In the genomic region with DNA sequence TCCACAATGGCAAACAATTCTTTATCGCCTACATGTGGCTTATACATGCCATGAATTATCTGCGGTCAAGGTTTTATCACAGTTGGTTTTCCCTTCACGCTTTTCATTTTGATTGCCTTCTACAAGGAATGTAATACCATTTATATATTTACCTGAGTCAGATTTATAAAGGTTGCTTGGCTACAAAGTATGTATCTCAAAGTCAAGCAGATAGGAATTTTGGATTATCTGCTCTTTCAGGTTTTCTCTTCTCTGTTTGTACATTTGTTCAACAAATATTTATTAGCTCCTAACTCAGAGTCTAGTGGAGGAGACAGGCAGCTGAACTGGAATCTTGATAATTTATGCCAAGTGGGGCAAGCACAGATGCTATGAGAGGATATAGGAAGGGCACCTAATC, we compare ENCODE assay signal across 11 cellular contexts. TPM values are rescaled to one million over a fixed set of nuclear protein-coding genes. Genes with fewer than 3 reads are reported as not detected.
"Had no signal": no experiment of that assay in that cellular context is flagged by ENCODE, and none has a peak within 500 bp of the region (broad histone marks: within the 10 kb centered on the region; RNA-seq: fewer than 3 reads in every experiment).

No MANE protein-coding gene starts in this region.

- H3K27ac ChIP-seq: GM23248 had no signal

- H3K27ac Mint-ChIP-seq: HFFc6 had no signal

- H3K4me3 ChIP-seq: GM23248, HAP-1, K562 had no signal

- H3K9me3 Mint-ChIP-seq: HFFc6 had no signal

- H3K4me3 Mint-ChIP-seq: HFFc6 had no signal

- DNase-seq: GM23248, GOT3, H7, HFFc6, IMR-90, KG1 had no signal

- ATAC-seq: HCT116, K562 had no signal

RNA-seq across cellular contexts. Expression of a gene that starts 28.5 kb away (rescaled TPM):
- total RNA-seq: GM23248, H4, H7, HFFc6, HT-29, IMR-90, K562 had no signal
